ENCODE assay signal across 8 cellular contexts in genomic region chr7:6530626-6531491, GRCh38.
DNase-seq lines count a peak whose midpoint lies in the region; ATAC-seq and TF ChIP-seq lines count a peak whose summit lies in the region.

No MANE protein-coding gene starts in this region.

- H3K36me3 ChIP-seq in Loucy (ENCODE audit: insufficient read depth, low read length), result no peaks in the 10 kb centered on the region

- H4K20me1 ChIP-seq in Loucy (ENCODE audit: insufficient read depth, low read length, poor library complexity, severe bottlenecking), result no peaks in the 10 kb centered on the region

- H3F3A ChIP-seq in Loucy (ENCODE audit: low read depth), result no peaks in the 10 kb centered on the region

- H3K79me2 ChIP-seq in Loucy (ENCODE audit: insufficient read depth, low read length), result no peaks in the 10 kb centered on the region

- peaks cover 5% of the 10 kb centered on the region for H3K4me1 ChIP-seq in Loucy (ENCODE audit: insufficient read depth, low read length, poor library complexity, severe bottlenecking)

- peak overlapping the region; percentile 94 for H3K4me2 ChIP-seq in Loucy (ENCODE audit: low read depth, low read length, poor library complexity, severe bottlenecking)

- TF ChIP-seq CTCF in Loucy (conservative IDR thresholded peaks at IDR 0.05; ENCODE audit: low read length), result no peak

- peak; percentile 72 to 77 for DNase-seq in activated T-cell treated with anti-CD3 and anti-CD28 coated beads, Interleukin-2, amount 50 U/mL, for 48 hours
- peak; percentile 61 for DNase-seq in stimulated activated CD4-positive, alpha-beta T cell treated with anti-CD3 and anti-CD28 coated beads, Interleukin-4, amount 100 ng/mL, for 1 hour
- DNase-seq in GM19240 (ENCODE audit: insufficient read length, low spot score) (no peak), HuH-7.5 (ENCODE audit: low spot score) (no peak)

- no peaks in the 10 kb centered on the region for H3K9me2 ChIP-seq in Loucy (replicated peaks; ENCODE audit: low read depth, low read length)

- H2AFZ ChIP-seq in Loucy (ENCODE audit: low read length), result peak overlapping the region; percentile 95

- H3K9me3 ChIP-seq in Loucy (ENCODE audit: insufficient read depth, low read depth, low read length), result no peaks in the 10 kb centered on the region

- H3K4me3 ChIP-seq in Loucy (ENCODE audit: low read length, poor library complexity, severe bottlenecking) (peak overlapping the region; percentile 79), iPS-11a (ENCODE audit: low read depth, low read length) (peak overlapping the region; percentile 70)

- ATAC-seq in GM18909 (IDR thresholded peaks at IDR 0.05; ENCODE audit: poor library complexity, unreplicated experiment), result peak; percentile 48
- no peak for ATAC-seq in GM18873 (IDR thresholded peaks at IDR 0.05; ENCODE audit: low FRiP score, unreplicated experiment)

- H3K27me3 ChIP-seq in Loucy (ENCODE audit: insufficient read depth, low read length, poor library complexity, severe bottlenecking), result peaks cover 9% of the 10 kb centered on the region

- peak overlapping the region; percentile 56 for H3K9ac ChIP-seq in Loucy (ENCODE audit: low read depth, low read length, poor library complexity, severe bottlenecking)

Comparison
In these comparisons a context has a peak if more than half of its experiments do, and no peak if none do; other contexts are left out.
1. DNase-seq: peak in activated T-cell treated with anti-CD3 and anti-CD28 coated beads, Interleukin-2, amount 50 U/mL, for 48 hours (2 of 2) and stimulated activated CD4-positive, alpha-beta T cell treated with anti-CD3 and anti-CD28 coated beads, Interleukin-4, amount 100 ng/mL, for 1 hour (single experiment); none in GM19240 (single experiment) and HuH-7.5 (single experiment).